Comparison of ENCODE assay signal across 19 cellular contexts in the genomic region with DNA sequence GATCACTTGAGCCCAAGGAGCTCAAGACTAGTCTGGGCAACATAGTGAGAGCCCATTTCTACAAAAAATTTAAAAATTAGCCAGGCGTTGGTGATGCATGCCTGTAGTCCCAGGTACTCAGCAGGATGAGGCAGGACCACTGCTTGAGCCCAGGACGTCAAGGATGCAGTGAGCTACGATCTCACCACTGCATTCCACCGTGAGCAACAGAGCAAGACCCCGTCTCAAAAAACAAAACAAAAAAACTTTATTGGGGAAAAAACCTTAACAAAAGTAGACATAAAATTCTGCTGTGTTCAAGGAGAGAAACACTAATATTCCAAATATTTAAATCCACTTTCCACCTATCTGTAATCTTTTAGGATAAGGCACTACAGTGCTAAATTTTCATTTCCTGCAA.
"Had no signal": no experiment of that assay in that cellular context is flagged by ENCODE, and none has a peak within 500 bp of the region (broad histone marks: within the 10 kb centered on the region; RNA-seq: fewer than 3 reads in every experiment).

No MANE protein-coding gene starts in this region.

- H3K9me2 ChIP-seq: SK-N-SH had no signal

- H3K9ac ChIP-seq: SK-N-SH had no signal

- H3K27ac ChIP-seq: RWPE1 had no signal

- ATAC-seq: Panc1, PC-3 had no signal

- H3K9me3 Mint-ChIP-seq: IgD-negative memory B cell had no signal

- H3K36me3 Mint-ChIP-seq: IgD-negative memory B cell had no signal

- DNase-seq: KBM-7, NCI-H1092, NCI-H1105 treated with DMSO at 0.1 percent for 48 hours, NCI-H1417 treated with DMSO at 0.1 percent for 48 hours, NCI-H146, NCI-H1694 treated with DMSO at 0.1 percent for 48 hours, NCI-H1930, NCI-H2081, NCI-H2107, NCI-H2227 treated with DMSO at 0.1 percent for 48 hours, NCI-H524 treated with DMSO at 0.1 percent for 48 hours, NCI-H69, NCI-H774, PC-3, SHP77, SK-N-SH had no signal

- H3K4me2 ChIP-seq: SK-N-SH had no signal

- H3K9me3 ChIP-seq: SK-N-SH had no signal
